13 cellular contexts compared by ENCODE assay signal in the genomic region with DNA sequence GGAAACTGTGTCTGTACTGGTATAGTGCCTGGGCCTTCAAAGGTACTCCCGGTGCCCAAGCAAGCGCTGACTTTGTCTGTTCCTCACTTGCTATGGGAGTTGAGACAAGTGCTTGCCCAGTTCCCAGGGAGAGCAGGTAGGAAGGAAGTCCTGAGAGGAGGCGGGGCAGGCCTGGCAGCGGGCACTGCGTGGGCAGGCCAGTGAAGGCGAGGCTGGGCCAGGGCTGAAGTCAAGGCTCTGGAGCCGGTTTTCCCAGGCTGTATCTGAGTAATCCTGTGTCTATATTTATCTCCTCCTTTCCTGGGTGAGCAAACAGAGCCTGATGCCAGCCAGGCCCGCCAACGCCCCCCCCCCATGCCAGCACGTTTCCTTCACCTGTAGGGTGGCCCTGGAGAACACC. TPM values are rescaled to one million over a fixed set of nuclear protein-coding genes. Genes with fewer than 3 reads are reported as not detected.
DNase-seq lines count a peak whose midpoint lies in the region; ATAC-seq, FAIRE-seq and TF ChIP-seq lines count a peak whose summit lies in the region.
"Had no signal": no experiment of that assay in that cellular context is flagged by ENCODE, and none has a peak within 500 bp of the region (broad histone marks: within the 10 kb centered on the region; RNA-seq: fewer than 3 reads in every experiment).

No MANE protein-coding gene starts in this region.

- dilution Hi-C loops in keratinocyte (cut with MboI; ENCODE audit: extremely low pct_ligation_motif_present, low sequenced_read_pairs) = no loop called here

- DNase-seq in ascending aorta (ENCODE audit: low spot score in 2 of 2) (peak; percentile 68 to 92), keratinocyte (ENCODE audit: low read depth, low spot score) (no peak), activated gamma-delta T cell (lab: John Stamatoyannopoulos, UW) (no peak)
- DNase-seq in stimulated activated CD4-positive, alpha-beta T cell treated with anti-CD3 and anti-CD28 coated beads, Interleukin-2, amount 100 ng/mL, for 48 hours = no peak
- DNase-seq: activated CD4-positive, alpha-beta T cell treated with anti-CD3 and anti-CD28 coated beads, Interleukin-2, amount 50 U/mL, for 48 hours; DND-41; H7; NCI-H1436 had no signal

- H4K20me1 ChIP-seq in keratinocyte (ENCODE audit: control insufficient read depth, extremely low read depth, insufficient read depth, low read length) = no peaks in the 10 kb centered on the region

- intact Hi-C loops in ascending aorta (cut with DNase I) = loop anchor here (5.0 kb wide), 1 partner anchor 118 kb away; no protein-coding TSS in a partner anchor

- H3K9ac ChIP-seq in keratinocyte (ENCODE audit: control insufficient read depth, extremely low read depth, insufficient read depth, low read length) (peak overlapping the region; percentile 57), skeletal muscle satellite cell (ENCODE audit: low read depth, low read length) (no peak overlapping the region)

- no peak overlapping the region for H3K4me3 ChIP-seq in HEK293 (ENCODE audit: low read depth, low read length)
- H3K4me3 ChIP-seq in ascending aorta = peak overlapping the region in 1 of 2 donors; percentile 9
- no peak overlapping the region for H3K4me3 ChIP-seq in keratinocyte (ENCODE audit: control insufficient read depth in 2 of 3, extremely low read depth in 1 of 3, insufficient read depth in 2 of 3, low read depth in 1 of 3, low read length in 3 of 3)
- no peak overlapping the region for H3K4me3 ChIP-seq in skeletal muscle satellite cell (ENCODE audit: low read length)

- TF ChIP-seq CTCF in HEK293 (tag by site-specific recombination; IDR thresholded peaks at IDR 0.05) (no peak), ascending aorta (IDR thresholded peaks at IDR 0.05) (no peak), keratinocyte (optimal IDR thresholded peaks at IDR 0.05 in 1 of 3, IDR thresholded peaks at IDR 0.05 in 1 of 3, conservative IDR thresholded peaks at IDR 0.05 in 1 of 3; ENCODE audit: extremely low read depth in 1 of 3, insufficient read depth in 2 of 3, low read length in 3 of 3) (no peak)

- H3K4me2 ChIP-seq in keratinocyte (ENCODE audit: control insufficient read depth, extremely low read depth, insufficient read depth, low read depth, low read length) (peak overlapping the region; percentile 55), skeletal muscle satellite cell (ENCODE audit: low read length) (peak overlapping the region; percentile 17)

- no peak for ATAC-seq in GM21825 (IDR thresholded peaks at IDR 0.05; ENCODE audit: unreplicated experiment)
- no peak for ATAC-seq in HG02840 (IDR thresholded peaks at IDR 0.05; ENCODE audit: low FRiP score, unreplicated experiment)

- POLR2A ChIA-PET in HEK293 (lab: Yijun Ruan, JAX) = no interaction called here

- H3K4me1 ChIP-seq in HEK293 (ENCODE audit: control insufficient read depth, insufficient read depth, low read length) = peaks cover 2% of the 10 kb centered on the region
- peaks cover 25 to 50% of the 10 kb centered on the region in 2 donors for H3K4me1 ChIP-seq in ascending aorta
- peaks cover 78% of the 10 kb centered on the region for H3K4me1 ChIP-seq in keratinocyte (ENCODE audit: control insufficient read depth, extremely low read depth, insufficient read depth, low read length)
- H3K4me1 ChIP-seq in skeletal muscle satellite cell (ENCODE audit: control insufficient read depth, insufficient read depth, low read length) = peaks cover 59% of the 10 kb centered on the region

- H3K36me3 ChIP-seq in HEK293 (ENCODE audit: control insufficient read depth in 2 of 2, insufficient read depth in 1 of 2, low read length in 2 of 2) = no peaks in the 10 kb centered on the region
- no peaks in the 10 kb centered on the region for H3K36me3 ChIP-seq in ascending aorta
- H3K36me3 ChIP-seq in keratinocyte (ENCODE audit: control insufficient read depth in 2 of 2, extremely low read depth in 1 of 2, insufficient read depth in 2 of 2, low read length in 2 of 2) = no peaks in the 10 kb centered on the region
- no peaks in the 10 kb centered on the region for H3K36me3 ChIP-seq in skeletal muscle satellite cell (ENCODE audit: insufficient read depth, low read length)

- no peaks in the 10 kb centered on the region for H3K79me2 ChIP-seq in keratinocyte (ENCODE audit: control insufficient read depth, insufficient read depth, low read length)

- FAIRE-seq in keratinocyte (lab: Jason Lieb, UNC) = peak; percentile 87

- no peaks in the 10 kb centered on the region for H3K27me3 ChIP-seq in ascending aorta
- no peaks in the 10 kb centered on the region for H3K27me3 ChIP-seq in keratinocyte (ENCODE audit: control insufficient read depth, extremely low read depth, insufficient read depth, low read length)
- H3K27me3 ChIP-seq in skeletal muscle satellite cell (ENCODE audit: control insufficient read depth, insufficient read depth, low read length) = no peaks in the 10 kb centered on the region

- no peak overlapping the region for H3K27ac ChIP-seq in HEK293 (ENCODE audit: extremely low read depth, low read depth, low read length)
- peak overlapping the region; percentile 93 to 97 for H3K27ac ChIP-seq in ascending aorta
- peak overlapping the region; percentile 76 for H3K27ac ChIP-seq in keratinocyte (ENCODE audit: control insufficient read depth, insufficient read depth, low read length)

- no peaks in the 10 kb centered on the region for H3K9me3 ChIP-seq in HEK293 (ENCODE audit: control insufficient read depth, insufficient read depth, low read depth, low read length)
- no peaks in the 10 kb centered on the region for H3K9me3 ChIP-seq in ascending aorta
- no peaks in the 10 kb centered on the region for H3K9me3 ChIP-seq in keratinocyte (ENCODE audit: control insufficient read depth, low read depth, low read length)
- no peaks in the 10 kb centered on the region for H3K9me3 ChIP-seq in skeletal muscle satellite cell (replicated peaks; ENCODE audit: low read length)

- H2AFZ ChIP-seq in keratinocyte (ENCODE audit: control insufficient read depth, low read length) = peak overlapping the region; percentile 20

- H3K9me1 ChIP-seq in keratinocyte (ENCODE audit: control insufficient read depth, extremely low read depth, insufficient read depth, low read length) = peaks cover 3% of the 10 kb centered on the region

- CTCF ChIA-PET in HEK293 (lab: Yijun Ruan, JAX) = interaction anchor here (1.0 to 3.4 kb wide), 2 partner anchors 13 to 16 kb away, joined by 3 to 13 read pairs; no protein-coding TSS in a partner anchor

TF ChIP-seq in HEK293, 187 proteins besides CTCF, POLR2A, EP300 and RAD21:
- TF ChIP-seq ZNF76 (tag by site-specific recombination; IDR thresholded peaks at IDR 0.05; ENCODE audit: borderline replicate concordance, low read depth) (no peak), ZFHX2 (tag by site-specific recombination; conservative IDR thresholded peaks at IDR 0.05) (0 out of 2 replicates have a peak, but pooled peaks have one; percentile 11)

RNA-seq across cellular contexts. Expression of a gene that starts 15.9 kb away (rescaled TPM):
- total RNA-seq in ascending aorta = not detected
- 0.06 to 0.34 TPM (median 0.32 TPM) in 3 replicates for polyA plus RNA-seq in keratinocyte
- 0.42 TPM for polyA plus RNA-seq in keratinocyte (2011; ENCODE audit: low read depth)
- polyA plus RNA-seq in keratinocyte (2011; cell fraction: cytosol; rRNA removed) = 0.18 and 0.22 TPM in 2 replicates
- polyA plus RNA-seq in keratinocyte (2011; cell fraction: nucleus; rRNA removed) = 0.38 and 0.60 TPM in 2 replicates
- 1.9 TPM in 1 of 2 replicates, not detected in the other for polyA plus RNA-seq in keratinocyte (2012; ENCODE audit: low replicate concordance)
- 0.64 TPM in 1 of 3 replicates, not detected in the others for polyA minus RNA-seq in keratinocyte
- not detected for polyA minus RNA-seq in keratinocyte (2011; cell fraction: cytosol; rRNA and poly(A)+ RNA removed)
- polyA minus RNA-seq in keratinocyte (2011; cell fraction: nucleus; rRNA and poly(A)+ RNA removed) = 0.32 TPM in 1 of 2 replicates, not detected in the other
- not detected in 2 replicates for total RNA-seq in skeletal muscle satellite cell (2012; rRNA removed)
- total RNA-seq: mononuclear cell had no signal

Comparison
In these comparisons a context has a peak if more than half of its experiments do, and no peak if none do; other contexts are left out.
1. DNase-seq: peak in ascending aorta (2 of 2); none in keratinocyte (single experiment), activated gamma-delta T cell (single experiment) and stimulated activated CD4-positive, alpha-beta T cell treated with anti-CD3 and anti-CD28 coated beads, Interleukin-2, amount 100 ng/mL, for 48 hours (0 of 2).